Comparison of ENCODE assay signal across 14 cellular contexts in the genomic region with DNA sequence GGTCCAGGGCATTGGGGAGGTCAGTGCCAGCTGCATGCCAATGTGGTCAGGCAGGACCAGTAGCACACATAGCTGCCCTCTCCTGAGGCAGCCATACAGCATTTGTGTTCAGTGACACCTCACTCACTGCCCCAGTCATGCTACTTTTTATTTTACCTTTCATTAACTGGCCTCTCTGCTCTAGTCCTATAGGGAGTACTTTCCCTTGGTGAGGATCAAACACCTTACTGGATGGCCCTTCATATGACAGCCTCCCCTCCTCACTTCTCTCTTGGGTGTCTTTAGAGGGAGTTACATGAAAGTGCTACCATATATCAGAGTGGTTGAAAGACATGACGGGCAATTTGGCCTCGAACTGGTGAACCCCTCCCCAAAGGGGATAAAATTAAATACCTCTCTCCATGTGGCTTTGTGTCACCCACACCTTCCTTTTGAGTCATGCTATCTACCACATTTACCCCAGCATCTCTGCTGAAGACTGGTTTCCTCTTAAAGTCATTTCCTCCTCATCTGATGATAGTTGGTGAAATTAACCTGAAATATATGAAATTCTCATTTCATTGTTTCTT. TPM values are rescaled to one million over a fixed set of nuclear protein-coding genes. Genes with fewer than 3 reads are reported as not detected.
DNase-seq lines count a peak whose midpoint lies in the region; ATAC-seq and TF ChIP-seq lines count a peak whose summit lies in the region.
"Had no signal": no experiment of that assay in that cellular context is flagged by ENCODE, and none has a peak within 500 bp of the region (broad histone marks: within the 10 kb centered on the region; RNA-seq: fewer than 3 reads in every experiment).

No MANE protein-coding gene starts in this region.

- no peak overlapping the region for H3K27ac ChIP-seq in foreskin keratinocyte
- H3K27ac ChIP-seq: colonic mucosa, testis had no signal

- no peak for TF ChIP-seq POLR2A in erythroblast (IDR thresholded peaks at IDR 0.05; ENCODE audit: low read length)

- peaks cover 8% of the 10 kb centered on the region for H3K4me1 Mint-ChIP-seq in Calu3 (ENCODE audit: low read depth, unreplicated experiment)
- H3K4me1 Mint-ChIP-seq in natural killer cell treated with Interleukin-12 subunit alpha and Interleukin-12 subunit beta and Interleukin-15 and Interleukin-18, amount 100 ng/mL, for 72 hours (ENCODE audit: low read depth in 2 of 2) = peaks cover 43 to 55% of the 10 kb centered on the region in 2 donors

- TF ChIP-seq CTCF in Calu3 (IDR thresholded peaks at IDR 0.05; ENCODE audit: unreplicated experiment) (no peak), foreskin keratinocyte (conservative IDR thresholded peaks at IDR 0.05) (no peak)

- BruUV-seq in Calu3 (replicated peaks; lab: Mats Ljungman, UMichigan) = no TSS peak

- no peak overlapping the region for H3K4me3 Mint-ChIP-seq in Calu3 (ENCODE audit: low read depth, unreplicated experiment)
- H3K4me3 Mint-ChIP-seq in natural killer cell treated with Interleukin-12 subunit alpha and Interleukin-12 subunit beta and Interleukin-15 and Interleukin-18, amount 100 ng/mL, for 72 hours = peak overlapping the region; percentile 60

- H3K27ac Mint-ChIP-seq in Calu3 (ENCODE audit: unreplicated experiment) = peak overlapping the region; percentile 82
- H3K27ac Mint-ChIP-seq in natural killer cell treated with Interleukin-12 subunit alpha and Interleukin-12 subunit beta and Interleukin-15 and Interleukin-18, amount 100 ng/mL, for 72 hours = peak overlapping the region; percentile 72 to 96

- no peaks in the 10 kb centered on the region for H3K27me3 ChIP-seq in foreskin keratinocyte
- H3K27me3 ChIP-seq: colonic mucosa, testis had no signal

- H3K36me3 Mint-ChIP-seq in Calu3 (ENCODE audit: insufficient read depth, unreplicated experiment) = peaks cover 38% of the 10 kb centered on the region
- peaks cover 6% of the 10 kb centered on the region for H3K36me3 Mint-ChIP-seq in natural killer cell treated with Interleukin-12 subunit alpha and Interleukin-12 subunit beta and Interleukin-15 and Interleukin-18, amount 100 ng/mL, for 72 hours

- H3K9me3 Mint-ChIP-seq in Calu3 (ENCODE audit: low read depth, unreplicated experiment) = no peaks in the 10 kb centered on the region
- H3K9me3 Mint-ChIP-seq in natural killer cell treated with Interleukin-12 subunit alpha and Interleukin-12 subunit beta and Interleukin-15 and Interleukin-18, amount 100 ng/mL, for 72 hours = no peaks in the 10 kb centered on the region

- intact Hi-C loops in Calu3 (cut with micrococcal nuclease; ENCODE audit: unreplicated experiment) = no loop called here

- DNase-seq in Calu3 (no peak), HT1080 (ENCODE audit: low read depth) (peak; percentile 23), foreskin keratinocyte (no peak), erythroblast (lab: John Stamatoyannopoulos, UW) (no peak), NCI-H774 (lab: John Stamatoyannopoulos, UW) (no peak)
- peak; percentile 59 to 60 for DNase-seq in activated T-cell treated with anti-CD3 and anti-CD28 coated beads, Interleukin-2, amount 50 U/mL, for 48 hours
- peak; percentile 74 for DNase-seq in natural killer cell treated with Interleukin-12 subunit alpha and Interleukin-12 subunit beta and Interleukin-15 and Interleukin-18, amount 100 ng/mL, for 72 hours (ENCODE audit: low spot score)
- DNase-seq: colonic mucosa, mucosa of descending colon, NCI-H2171, testis had no signal

- H3K27me3 Mint-ChIP-seq in Calu3 (ENCODE audit: unreplicated experiment) = no peaks in the 10 kb centered on the region
- no peaks in the 10 kb centered on the region for H3K27me3 Mint-ChIP-seq in natural killer cell treated with Interleukin-12 subunit alpha and Interleukin-12 subunit beta and Interleukin-15 and Interleukin-18, amount 100 ng/mL, for 72 hours

- no peaks in the 10 kb centered on the region for H3K4me1 ChIP-seq in foreskin keratinocyte
- H3K4me1 ChIP-seq: colonic mucosa had no signal

- peak; percentile 81 to 92 for ATAC-seq in natural killer cell treated with Interleukin-12 subunit alpha and Interleukin-12 subunit beta and Interleukin-15 and Interleukin-18, amount 100 ng/mL, for 72 hours
- no peak for ATAC-seq in GM18519 (IDR thresholded peaks at IDR 0.05; ENCODE audit: low FRiP score, unreplicated experiment)
- no peak for ATAC-seq in foreskin keratinocyte
- ATAC-seq: mucosa of descending colon had no signal

- CTCF ChIA-PET in Calu3 (lab: Charles Lee) = interaction anchor here (0.7 kb wide), 1 partner anchor 135 kb away, joined by 3 read pairs; no protein-coding TSS in a partner anchor

RNA-seq across cellular contexts. Expression of a gene that starts 17.6 kb away (rescaled TPM):
- total RNA-seq in Calu3 (2022) = not detected in 2 replicates
- not detected in 2 replicates for total RNA-seq in HT1080 (2014; rRNA removed; shearing (Covaris generic))
- polyA plus RNA-seq in HT1080 (2015; cell fraction: cytosol; rRNA removed) = not detected in 2 replicates
- polyA plus RNA-seq in HT1080 (2015; cell fraction: nucleus; rRNA removed) = not detected in 2 replicates
- under 1 TPM in 1 of 2 donors, not detected in 1; 0.48 TPM for total RNA-seq in natural killer cell treated with Interleukin-12 subunit alpha and Interleukin-12 subunit beta and Interleukin-15 and Interleukin-18, amount 100 ng/mL, for 72 hours
- not detected in 2 replicates for total RNA-seq in foreskin keratinocyte
- not detected in 2 replicates for polyA plus RNA-seq in foreskin keratinocyte
- total RNA-seq: colonic mucosa; MCF 10A; T-helper 2 cell treated with Interferon-gamma antibody and Interleukin-4, amounts not matched to agents 100 ng/mL and 5 ng/mL, for 36 hours had no signal

RNA-seq across cellular contexts. Expression of a gene that starts 40.0 kb away (rescaled TPM):
- 138 and 140 TPM in 2 replicates for total RNA-seq in Calu3 (2022)
- total RNA-seq in HT1080 (2014; rRNA removed; shearing (Covaris generic)) = 43.2 and 54.5 TPM in 2 replicates
- 25.3 and 29.1 TPM in 2 replicates for polyA plus RNA-seq in HT1080 (2015; cell fraction: cytosol; rRNA removed)
- polyA plus RNA-seq in HT1080 (2015; cell fraction: nucleus; rRNA removed) = 88.3 and 193 TPM in 2 replicates
- total RNA-seq in natural killer cell treated with Interleukin-12 subunit alpha and Interleukin-12 subunit beta and Interleukin-15 and Interleukin-18, amount 100 ng/mL, for 72 hours = 100 to 1,000 TPM; 131 to 238 TPM
- 58.7 and 76.2 TPM in 2 replicates for total RNA-seq in foreskin keratinocyte
- polyA plus RNA-seq in foreskin keratinocyte = 20.7 and 31.1 TPM in 2 replicates

Comparison
In these comparisons a context has a peak if more than half of its experiments do, and no peak if none do; other contexts are left out.
1. DNase-seq: peak in HT1080 (single experiment), activated T-cell treated with anti-CD3 and anti-CD28 coated beads, Interleukin-2, amount 50 U/mL, for 48 hours (2 of 2) and natural killer cell treated with Interleukin-12 subunit alpha and Interleukin-12 subunit beta and Interleukin-15 and Interleukin-18, amount 100 ng/mL, for 72 hours (single experiment); none in Calu3 (single experiment), foreskin keratinocyte (0 of 2), erythroblast (0 of 2) and NCI-H774 (single experiment).
2. ATAC-seq: peak in natural killer cell treated with Interleukin-12 subunit alpha and Interleukin-12 subunit beta and Interleukin-15 and Interleukin-18, amount 100 ng/mL, for 72 hours (2 of 2); none in GM18519 (single experiment) and foreskin keratinocyte (single experiment).